Comparison of ENCODE assay signal across 14 cellular contexts in genomic region chr17:10702574-10702973, GRCh38. TPM values are rescaled to one million over a fixed set of nuclear protein-coding genes. Genes with fewer than 3 reads are reported as not detected.
A peak's percentile ranks its signal among the peaks of the same experiment; 100 is the strongest.
DNase-seq lines count a peak whose midpoint lies in the region; ATAC-seq and TF ChIP-seq lines count a peak whose summit lies in the region.
"Had no signal": no experiment of that assay in that cellular context is flagged by ENCODE, and none has a peak within 500 bp of the region (broad histone marks: within the 10 kb centered on the region; RNA-seq: fewer than 3 reads in every experiment).

No MANE protein-coding gene starts in this region.

- H3K27ac ChIP-seq in gastrocnemius medialis = peak overlapping the region in 3 of 4 donors; percentile 5 to 55 (median 13)

- peaks cover 41% of the 10 kb centered on the region for H3K36me3 Mint-ChIP-seq in activated CD4-positive, alpha-beta T cell treated with anti-CD3 and anti-CD28 coated beads, Interleukin-2, amount 10 ng/mL, durations not matched to agents 24 days and 14 days (ENCODE audit: low read depth)

- H3K4me3 ChIP-seq in choroid plexus epithelial cell (ENCODE audit: low read depth, low read length) (no peak overlapping the region), gastrocnemius medialis (no peak overlapping the region)
- H3K4me3 ChIP-seq: lung, smooth muscle cell had no signal

- H3K4me1 Mint-ChIP-seq in activated CD4-positive, alpha-beta T cell treated with anti-CD3 and anti-CD28 coated beads, Interleukin-2, amount 10 ng/mL, durations not matched to agents 24 days and 14 days = peaks cover 42% of the 10 kb centered on the region

- TF ChIP-seq POLR2A in gastrocnemius medialis (IDR thresholded peaks at IDR 0.05) = no peak

- intact Hi-C loops in activated CD4-positive, alpha-beta T cell treated with anti-CD3 and anti-CD28 coated beads, Interleukin-2, amount 10 ng/mL, durations not matched to agents 24 days and 14 days (cut with micrococcal nuclease) = no loop called here
- intact Hi-C loops in gastrocnemius medialis (cut with DNase I; ENCODE audit: low total_unique reads) = no loop called here

- in situ Hi-C loops in gastrocnemius medialis (cut with MboI; ENCODE audit: low sequenced_read_pairs in 4 of 4) = no loop called here

- TF ChIP-seq CTCF in choroid plexus epithelial cell (conservative IDR thresholded peaks at IDR 0.05; ENCODE audit: low read depth, low read length) (no peak), gastrocnemius medialis (IDR thresholded peaks at IDR 0.05 in 4 of 5, conservative IDR thresholded peaks at IDR 0.05 in 1 of 5) (no peak)

- H3K4me3 Mint-ChIP-seq in activated CD4-positive, alpha-beta T cell treated with anti-CD3 and anti-CD28 coated beads, Interleukin-2, amount 10 ng/mL, durations not matched to agents 24 days and 14 days = peak overlapping the region; percentile 51

- H3K4me1 ChIP-seq in gastrocnemius medialis = peaks cover 30 to 35% of the 10 kb centered on the region in 2 donors

- H3K9me3 ChIP-seq in gastrocnemius medialis = no peaks in the 10 kb centered on the region

- DNase-seq in activated CD4-positive, alpha-beta T cell treated with anti-CD3 and anti-CD28 coated beads, Interleukin-2, amount 10 ng/mL, durations not matched to agents 24 days and 14 days = no peak
- no peak for DNase-seq in activated CD4-positive, alpha-beta T cell treated with anti-CD3 and anti-CD28 coated beads for 48 hours
- DNase-seq in NCI-H82 treated with DMSO at 0.1 percent for 48 hours (lab: John Stamatoyannopoulos, UW; ENCODE audit: unreplicated experiment) (peak; percentile 94), choroid plexus epithelial cell (ENCODE audit: low read depth) (peak; percentile 94), gastrocnemius medialis (no peak), NCI-H187 (lab: John Stamatoyannopoulos, UW) (no peak), ureter (ENCODE audit: low spot score) (no peak), NCI-H2107 treated with DMSO at 0.1 percent for 48 hours (lab: John Stamatoyannopoulos, UW; ENCODE audit: unreplicated experiment) (no peak)
- DNase-seq: glutamatergic neuron, NCI-H2081, SHP77 treated with DMSO at 0.1 percent for 48 hours had no signal

- H3K9me3 Mint-ChIP-seq in activated CD4-positive, alpha-beta T cell treated with anti-CD3 and anti-CD28 coated beads, Interleukin-2, amount 10 ng/mL, durations not matched to agents 24 days and 14 days = no peaks in the 10 kb centered on the region

- no peak for ATAC-seq in gastrocnemius medialis

- no peaks in the 10 kb centered on the region for H3K27me3 Mint-ChIP-seq in activated CD4-positive, alpha-beta T cell treated with anti-CD3 and anti-CD28 coated beads, Interleukin-2, amount 10 ng/mL, durations not matched to agents 24 days and 14 days

- peaks cover 7 to 23% of the 10 kb centered on the region in 2 donors for H3K36me3 ChIP-seq in gastrocnemius medialis

- H3K27me3 ChIP-seq in gastrocnemius medialis = no peaks in the 10 kb centered on the region

- H3K27ac Mint-ChIP-seq in activated CD4-positive, alpha-beta T cell treated with anti-CD3 and anti-CD28 coated beads, Interleukin-2, amount 10 ng/mL, durations not matched to agents 24 days and 14 days = peak overlapping the region; percentile 65

RNA-seq across cellular contexts. Expression of gene ADPRM, which starts 5.2 kb away (rescaled TPM):
- total RNA-seq in activated CD4-positive, alpha-beta T cell treated with anti-CD3 and anti-CD28 coated beads, Interleukin-2, amount 10 ng/mL, durations not matched to agents 24 days and 14 days = 10.0 and 11.9 TPM in 2 replicates
- total RNA-seq in gastrocnemius medialis (10 to 100 TPM in 3 of 4 donors, 1 to 10 TPM in 1; 5.2 to 39.2 (median 26.5) TPM), ureter (12.8 TPM)

RNA-seq across cellular contexts. Expression of gene SCO1, which starts 5.2 kb away (rescaled TPM):
- 43.4 and 44.9 TPM in 2 replicates for total RNA-seq in activated CD4-positive, alpha-beta T cell treated with anti-CD3 and anti-CD28 coated beads, Interleukin-2, amount 10 ng/mL, durations not matched to agents 24 days and 14 days
- total RNA-seq in gastrocnemius medialis = 10 to 100 TPM; 16.7 to 27.3 (median 22.8) TPM
- 35.9 TPM for total RNA-seq in ureter

RNA-seq across cellular contexts. Expression of gene TMEM220, which starts 27.2 kb away (rescaled TPM):
- 0.56 and 1.3 TPM in 2 replicates for total RNA-seq in activated CD4-positive, alpha-beta T cell treated with anti-CD3 and anti-CD28 coated beads, Interleukin-2, amount 10 ng/mL, durations not matched to agents 24 days and 14 days
- total RNA-seq in gastrocnemius medialis (1 to 10 TPM; 3.7 to 8.6 (median 3.9) TPM), ureter (17.6 TPM)
- total RNA-seq: HT-29 had no signal

RNA-seq across cellular contexts. Expression of gene MYH3, which starts 45.5 kb away (rescaled TPM):
- total RNA-seq in activated CD4-positive, alpha-beta T cell treated with anti-CD3 and anti-CD28 coated beads, Interleukin-2, amount 10 ng/mL, durations not matched to agents 24 days and 14 days = 7.0 and 8.1 TPM in 2 replicates
- total RNA-seq in gastrocnemius medialis (10 to 100 TPM in 1 of 4 donors, 1 to 10 TPM in 3; 1.5 to 17.6 (median 5.3) TPM), ureter (6.2 TPM)

Comparison
In these comparisons a context has a peak if more than half of its experiments do, and no peak if none do; other contexts are left out.
1. DNase-seq: peak in NCI-H82 treated with DMSO at 0.1 percent for 48 hours (single experiment) and choroid plexus epithelial cell (single experiment); none in activated CD4-positive, alpha-beta T cell treated with anti-CD3 and anti-CD28 coated beads, Interleukin-2, amount 10 ng/mL, durations not matched to agents 24 days and 14 days (single experiment), activated CD4-positive, alpha-beta T cell treated with anti-CD3 and anti-CD28 coated beads for 48 hours (single experiment), gastrocnemius medialis (0 of 2), NCI-H187 (0 of 2), ureter (single experiment) and NCI-H2107 treated with DMSO at 0.1 percent for 48 hours (single experiment).